ENCODE assay signal across 36 cellular contexts in the genomic region with DNA sequence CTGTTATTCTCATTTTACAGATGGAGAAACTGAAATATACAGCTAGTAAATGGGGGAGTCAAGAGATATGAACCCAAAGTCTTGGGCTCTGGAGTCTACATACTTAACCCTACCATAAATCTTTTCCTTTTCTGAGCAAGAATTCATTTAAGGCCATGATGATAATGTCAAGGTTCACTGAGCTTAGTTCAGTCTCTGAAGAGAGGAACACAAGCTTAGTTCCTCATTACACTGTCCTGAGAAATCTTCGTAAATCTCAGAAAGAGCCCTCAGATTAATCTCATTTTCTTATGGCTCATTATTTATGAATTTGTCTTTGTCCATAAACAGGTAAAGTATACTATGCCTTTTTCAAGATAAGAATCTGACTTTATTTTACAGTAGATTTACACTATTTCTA.
"Had no signal": no experiment of that assay in that cellular context is flagged by ENCODE, and none has a peak within 500 bp of the region (broad histone marks: within the 10 kb centered on the region; RNA-seq: fewer than 3 reads in every experiment).

No MANE protein-coding gene starts in this region.

- FAIRE-seq: TTC549 had no signal

- H3K36me3 Mint-ChIP-seq: activated CD4-positive, alpha-beta memory T cell treated with anti-CD3 and anti-CD28 coated beads for 36 hours; activated naive CD4-positive, alpha-beta T cell treated with anti-CD3 and anti-CD28 coated beads, Interleukin-2, amount 10 ng/mL, durations not matched to agents 7 days and 5 days; activated naive CD4-positive, alpha-beta T cell treated with anti-CD3 and anti-CD28 coated beads, Interleukin-2, amount 50 U/mL, for 24 hours; activated naive CD8-positive, alpha-beta T cell; activated naive CD8-positive, alpha-beta T cell treated with anti-CD3 and anti-CD28 coated beads, Interleukin-2, amount 10 ng/mL, durations not matched to agents 7 days and 5 days had no signal

- H3K27ac ChIP-seq: ascending aorta, body of pancreas, brain microvascular endothelial cell, breast epithelium, VCaP had no signal

- H3K4me1 ChIP-seq: ascending aorta, body of pancreas, breast epithelium had no signal

- DNase-seq: activated CD4-positive, alpha-beta memory T cell treated with anti-CD3 and anti-CD28 coated beads for 36 hours; activated CD4-positive, alpha-beta T cell treated with anti-CD3 and anti-CD28 coated beads for 4 hours; activated CD4-positive, alpha-beta T cell treated with anti-CD3 and anti-CD28 coated beads, Interleukin-2, amount 10 ng/mL, durations not matched to agents 24 days and 14 days; activated CD4-positive, alpha-beta T cell treated with anti-CD3 and anti-CD28 coated beads, Interleukin-2, amount 50 U/mL, for 1 hour; activated CD4-positive, alpha-beta T cell treated with anti-CD3 and anti-CD28 coated beads, Interleukin-2, amount 50 U/mL, for 4 hours; activated CD4-positive, CD25-positive, alpha-beta regulatory T cell; activated CD4-positive, CD25-positive, alpha-beta regulatory T cell treated with anti-CD3 and anti-CD28 coated beads, Interleukin-2, amount 50 U/mL, for 72 hours; activated CD8-positive, alpha-beta memory T cell treated with anti-CD3 and anti-CD28 coated beads, Interleukin-2, amount 50 U/mL, for 4 hours; activated CD8-positive, alpha-beta T cell treated with anti-CD3 and anti-CD28 coated beads for 36 hours; activated gamma-delta T cell; activated naive CD4-positive, alpha-beta T cell treated with anti-CD3 and anti-CD28 coated beads, Interleukin-2, amount 10 ng/mL, durations not matched to agents 7 days and 5 days; activated naive CD4-positive, alpha-beta T cell treated with Interleukin-2 at 50 U/mL for 16 hours; activated naive CD8-positive, alpha-beta T cell treated with anti-CD3 and anti-CD28 coated beads, Interleukin-2, amount 10 ng/mL, durations not matched to agents 7 days and 5 days; activated naive CD8-positive, alpha-beta T cell treated with anti-CD3 and anti-CD28 coated beads, Interleukin-2, amount 50 U/mL, for 24 hours; activated T-cell treated with anti-CD3 and anti-CD28 coated beads for 4 hours; activated T-cell treated with anti-CD3 and anti-CD28 coated beads, Interleukin-2, amount 50 U/mL, for 1 hour; activated T-cell treated with anti-CD3 and anti-CD28 coated beads, Interleukin-2, amount 50 U/mL, for 4 hours; activated T-cell treated with anti-CD3 and anti-CD28 coated beads, Interleukin-2, amount 50 U/mL, for 72 hours; amygdala; anterior cingulate cortex; body of pancreas; brain microvascular endothelial cell; central memory CD4-positive, alpha-beta T cell; T-helper 1 cell; T-helper 2 cell; T-helper 9 cell had no signal

- H3K9me3 Mint-ChIP-seq: activated CD4-positive, alpha-beta memory T cell treated with anti-CD3 and anti-CD28 coated beads for 36 hours; activated CD4-positive, alpha-beta T cell treated with anti-CD3 and anti-CD28 coated beads, Interleukin-2, amount 10 ng/mL, durations not matched to agents 24 days and 14 days; activated CD8-positive, alpha-beta T cell treated with anti-CD3 and anti-CD28 coated beads for 36 hours; activated naive CD4-positive, alpha-beta T cell treated with anti-CD3 and anti-CD28 coated beads, Interleukin-2, amount 10 ng/mL, durations not matched to agents 7 days and 5 days; activated naive CD4-positive, alpha-beta T cell treated with anti-CD3 and anti-CD28 coated beads, Interleukin-2, amount 50 U/mL, for 24 hours; activated naive CD8-positive, alpha-beta T cell treated with anti-CD3 and anti-CD28 coated beads, Interleukin-2, amount 10 ng/mL, durations not matched to agents 7 days and 5 days; activated naive CD8-positive, alpha-beta T cell treated with anti-CD3 and anti-CD28 coated beads, Interleukin-2, amount 50 U/mL, for 24 hours; activated T-cell treated with anti-CD3 and anti-CD28 coated beads, Interleukin-2, amount 50 U/mL, for 4 hours; activated T-helper 1 cell treated with anti-CD3 and anti-CD28 coated beads, Interleukin-12 subunit alpha, Interleukin-12 subunit beta, Interleukin-2, Interleukin-4 antibody, amounts not matched to agents 30 ng/mL and 10 ng/mL and 1 ng/mL, durations not matched to agents 14 hours and 24 hours and 36 hours; activated T-helper 17 cell treated with anti-CD3 and anti-CD28 coated beads, Interleukin-2, amount 50 U/mL, for 72 hours; T-helper 1 cell treated with Interleukin-12 subunit alpha and Interleukin-12 subunit beta and Interleukin-4 antibody, amounts not matched to agents 30 μg/mL and 1 μg/mL, for 36 hours; T-helper 2 cell treated with Interferon-gamma antibody and Interleukin-4, amounts not matched to agents 5 μg/mL and 100 μg/mL, for 36 hours had no signal

- H3K9me3 ChIP-seq: ascending aorta, body of pancreas, breast epithelium had no signal

- H3K27me3 Mint-ChIP-seq: activated CD4-positive, alpha-beta memory T cell treated with anti-CD3 and anti-CD28 coated beads for 36 hours; activated CD4-positive, alpha-beta T cell treated with anti-CD3 and anti-CD28 coated beads, Interleukin-2, amount 10 ng/mL, durations not matched to agents 24 days and 14 days; activated CD8-positive, alpha-beta T cell treated with anti-CD3 and anti-CD28 coated beads for 36 hours; activated naive CD4-positive, alpha-beta T cell treated with anti-CD3 and anti-CD28 coated beads, Interleukin-2, amount 10 ng/mL, durations not matched to agents 7 days and 5 days; activated naive CD4-positive, alpha-beta T cell treated with anti-CD3 and anti-CD28 coated beads, Interleukin-2, amount 50 U/mL, for 24 hours; activated naive CD8-positive, alpha-beta T cell; activated naive CD8-positive, alpha-beta T cell treated with anti-CD3 and anti-CD28 coated beads, Interleukin-2, amount 10 ng/mL, durations not matched to agents 7 days and 5 days; activated naive CD8-positive, alpha-beta T cell treated with anti-CD3 and anti-CD28 coated beads, Interleukin-2, amount 50 U/mL, for 24 hours had no signal

- H3K27me3 ChIP-seq: ascending aorta, body of pancreas, brain microvascular endothelial cell had no signal

- H3K4me3 Mint-ChIP-seq: activated CD4-positive, alpha-beta memory T cell treated with anti-CD3 and anti-CD28 coated beads for 36 hours; activated CD4-positive, alpha-beta T cell treated with anti-CD3 and anti-CD28 coated beads, Interleukin-2, amount 10 ng/mL, durations not matched to agents 24 days and 14 days; activated CD8-positive, alpha-beta T cell treated with anti-CD3 and anti-CD28 coated beads for 36 hours; activated naive CD4-positive, alpha-beta T cell treated with anti-CD3 and anti-CD28 coated beads, Interleukin-2, amount 10 ng/mL, durations not matched to agents 7 days and 5 days; activated naive CD4-positive, alpha-beta T cell treated with anti-CD3 and anti-CD28 coated beads, Interleukin-2, amount 50 U/mL, for 24 hours; activated naive CD8-positive, alpha-beta T cell; activated naive CD8-positive, alpha-beta T cell treated with anti-CD3 and anti-CD28 coated beads, Interleukin-2, amount 10 ng/mL, durations not matched to agents 7 days and 5 days; activated naive CD8-positive, alpha-beta T cell treated with anti-CD3 and anti-CD28 coated beads, Interleukin-2, amount 50 U/mL, for 24 hours; activated T-cell treated with anti-CD3 and anti-CD28 coated beads, Interleukin-2, amount 50 U/mL, for 4 hours; activated T-cell treated with anti-CD3 and anti-CD28 coated beads, Interleukin-2, amount 50 U/mL, for 72 hours; activated T-helper 1 cell treated with anti-CD3 and anti-CD28 coated beads, Interleukin-12 subunit alpha, Interleukin-12 subunit beta, Interleukin-2, Interleukin-4 antibody, amounts not matched to agents 30 ng/mL and 10 ng/mL and 1 ng/mL, durations not matched to agents 14 hours and 24 hours and 36 hours; activated T-helper 17 cell treated with anti-CD3 and anti-CD28 coated beads, Interleukin-2, amount 50 U/mL, for 72 hours; T-helper 1 cell treated with Interleukin-12 subunit alpha and Interleukin-12 subunit beta and Interleukin-4 antibody, amounts not matched to agents 30 μg/mL and 1 μg/mL, for 36 hours; T-helper 2 cell treated with Interferon-gamma antibody and Interleukin-4, amounts not matched to agents 5 μg/mL and 100 μg/mL, for 36 hours had no signal

- H3K36me3 ChIP-seq: ascending aorta, brain microvascular endothelial cell, breast epithelium had no signal

- H3K4me3 ChIP-seq: ascending aorta, body of pancreas, breast epithelium had no signal

- H3K4me1 Mint-ChIP-seq: activated CD4-positive, alpha-beta T cell treated with anti-CD3 and anti-CD28 coated beads, Interleukin-2, amount 10 ng/mL, durations not matched to agents 24 days and 14 days; activated naive CD4-positive, alpha-beta T cell treated with anti-CD3 and anti-CD28 coated beads, Interleukin-2, amount 10 ng/mL, durations not matched to agents 7 days and 5 days; activated naive CD4-positive, alpha-beta T cell treated with anti-CD3 and anti-CD28 coated beads, Interleukin-2, amount 50 U/mL, for 24 hours; activated naive CD8-positive, alpha-beta T cell treated with anti-CD3 and anti-CD28 coated beads, Interleukin-2, amount 10 ng/mL, durations not matched to agents 7 days and 5 days; activated naive CD8-positive, alpha-beta T cell treated with anti-CD3 and anti-CD28 coated beads, Interleukin-2, amount 50 U/mL, for 24 hours; activated T-helper 17 cell treated with anti-CD3 and anti-CD28 coated beads, Interleukin-2, amount 50 U/mL, for 72 hours had no signal

- ATAC-seq: activated CD8-positive, alpha-beta T cell treated with anti-CD3 and anti-CD28 coated beads for 36 hours; activated naive CD8-positive, alpha-beta T cell treated with anti-CD3 and anti-CD28 coated beads, Interleukin-2, amount 50 U/mL, for 24 hours; activated T-cell treated with anti-CD3 and anti-CD28 coated beads, Interleukin-2, amount 50 U/mL, for 4 hours; activated T-cell treated with anti-CD3 and anti-CD28 coated beads, Interleukin-2, amount 50 U/mL, for 72 hours; activated T-helper 17 cell treated with anti-CD3 and anti-CD28 coated beads, Interleukin-2, amount 50 U/mL, for 72 hours; body of pancreas had no signal

- H3K27ac Mint-ChIP-seq: activated CD4-positive, alpha-beta memory T cell treated with anti-CD3 and anti-CD28 coated beads for 36 hours; activated CD4-positive, alpha-beta T cell treated with anti-CD3 and anti-CD28 coated beads, Interleukin-2, amount 10 ng/mL, durations not matched to agents 24 days and 14 days; activated CD8-positive, alpha-beta T cell treated with anti-CD3 and anti-CD28 coated beads for 36 hours; activated naive CD4-positive, alpha-beta T cell treated with anti-CD3 and anti-CD28 coated beads, Interleukin-2, amount 10 ng/mL, durations not matched to agents 7 days and 5 days; activated naive CD4-positive, alpha-beta T cell treated with anti-CD3 and anti-CD28 coated beads, Interleukin-2, amount 50 U/mL, for 24 hours; activated naive CD8-positive, alpha-beta T cell; activated naive CD8-positive, alpha-beta T cell treated with anti-CD3 and anti-CD28 coated beads, Interleukin-2, amount 10 ng/mL, durations not matched to agents 7 days and 5 days; activated naive CD8-positive, alpha-beta T cell treated with anti-CD3 and anti-CD28 coated beads, Interleukin-2, amount 50 U/mL, for 24 hours; activated T-cell treated with anti-CD3 and anti-CD28 coated beads, Interleukin-2, amount 50 U/mL, for 72 hours; activated T-helper 1 cell treated with anti-CD3 and anti-CD28 coated beads, Interleukin-12 subunit alpha, Interleukin-12 subunit beta, Interleukin-2, Interleukin-4 antibody, amounts not matched to agents 30 ng/mL and 10 ng/mL and 1 ng/mL, durations not matched to agents 14 hours and 24 hours and 36 hours; activated T-helper 17 cell treated with anti-CD3 and anti-CD28 coated beads, Interleukin-2, amount 50 U/mL, for 72 hours; T-helper 1 cell treated with Interleukin-12 subunit alpha and Interleukin-12 subunit beta and Interleukin-4 antibody, amounts not matched to agents 30 μg/mL and 1 μg/mL, for 36 hours; T-helper 2 cell treated with Interferon-gamma antibody and Interleukin-4, amounts not matched to agents 5 μg/mL and 100 μg/mL, for 36 hours had no signal
